Comparison of ENCODE assay signal across 1 cellular context in the genomic region with DNA sequence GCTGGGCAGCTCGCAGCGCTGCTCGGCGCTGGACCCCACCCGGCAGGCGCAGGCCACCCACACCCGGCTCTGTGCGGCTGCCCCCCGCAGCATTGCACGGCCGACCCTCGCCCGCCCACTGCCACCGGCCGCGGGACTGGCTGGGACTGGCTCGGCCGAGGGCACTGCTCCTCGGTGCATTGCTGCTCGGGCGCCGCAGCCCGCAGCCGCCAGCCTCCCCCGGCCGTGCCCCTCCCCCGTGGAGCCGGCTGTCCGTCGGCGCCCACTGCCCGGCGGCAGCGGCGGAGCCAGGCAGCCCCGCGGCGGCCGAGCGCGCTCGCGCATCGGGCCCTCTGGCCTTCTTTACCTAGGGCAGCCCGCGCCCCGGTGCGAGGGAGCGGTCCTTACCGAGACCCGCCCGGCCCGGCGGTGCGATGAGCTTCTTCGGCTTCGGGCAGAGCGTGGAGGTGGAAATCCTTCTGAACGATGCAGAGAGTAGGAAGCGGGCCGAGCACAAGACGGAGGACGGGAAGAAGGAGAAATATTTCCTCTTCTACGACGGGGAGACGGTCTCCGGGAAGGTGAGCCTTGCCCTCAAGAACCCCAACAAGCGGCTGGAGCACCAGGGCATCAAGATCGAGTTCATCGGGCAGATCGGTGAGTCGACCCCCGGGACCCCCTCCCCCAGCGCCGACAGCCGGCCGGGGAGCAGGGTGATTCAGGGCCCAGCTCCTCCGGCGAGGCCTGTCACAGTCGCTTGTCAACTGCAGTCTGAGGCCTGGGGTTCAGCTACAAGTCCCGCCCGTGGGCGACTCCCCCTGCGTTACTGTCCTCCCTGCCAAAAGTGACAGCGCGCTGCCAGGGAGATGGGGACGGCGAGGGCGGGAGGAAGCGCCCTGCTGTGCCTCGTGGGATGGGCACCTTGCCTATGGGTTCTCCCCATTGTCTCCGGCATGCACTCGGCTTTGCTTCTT.
A peak's percentile ranks its signal among the peaks of the same experiment; 100 is the strongest.
TF ChIP-seq lines count a peak whose summit lies in the region.

No MANE protein-coding gene starts in this region.

TF ChIP-seq in K562, 482 proteins besides CTCF, POLR2A, EP300 and RAD21 (continues in another document):
- TF ChIP-seq ATF1 (CRISPR knock-in tag; IDR thresholded peaks at IDR 0.05): no peak
- 0 out of 2 replicates have a peak, but pooled peaks have one; percentile 9 for TF ChIP-seq ATF1 (tag; IDR thresholded peaks at IDR 0.05)
- TF ChIP-seq, protein P1, sequence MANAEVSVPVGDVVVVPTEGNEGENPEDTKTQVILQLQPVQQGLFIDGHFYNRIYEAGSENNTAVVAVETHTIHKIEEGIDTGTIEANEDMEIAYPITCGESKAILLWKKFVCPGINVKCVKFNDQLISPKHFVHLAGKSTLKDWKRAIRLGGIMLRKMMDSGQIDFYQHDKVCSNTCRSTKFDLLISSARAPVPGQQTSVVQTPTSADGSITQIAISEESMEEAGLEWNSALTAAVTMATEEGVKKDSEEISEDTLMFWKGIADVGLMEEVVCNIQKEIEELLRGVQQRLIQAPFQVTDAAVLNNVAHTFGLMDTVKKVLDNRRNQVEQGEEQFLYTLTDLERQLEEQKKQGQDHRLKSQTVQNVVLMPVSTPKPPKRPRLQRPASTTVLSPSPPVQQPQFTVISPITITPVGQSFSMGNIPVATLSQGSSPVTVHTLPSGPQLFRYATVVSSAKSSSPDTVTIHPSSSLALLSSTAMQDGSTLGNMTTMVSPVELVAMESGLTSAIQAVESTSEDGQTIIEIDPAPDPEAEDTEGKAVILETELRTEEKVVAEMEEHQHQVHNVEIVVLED (CRISPR knock-in tag; IDR thresholded peaks at IDR 0.05): 0 out of 2 replicates have a peak, but pooled peaks have one; percentile 2
- 0 out of 2 replicates have a peak, but pooled peaks have one; percentile 12 for TF ChIP-seq BRD4 (IDR thresholded peaks at IDR 0.05)
- no peak for TF ChIP-seq SMARCB1 (IDR thresholded peaks at IDR 0.05; ENCODE audit: insufficient read length, low read depth)
- TF ChIP-seq DDX20 (tag; IDR thresholded peaks at IDR 0.05; ENCODE audit: low read depth): no peak
- TF ChIP-seq HNRNPUL1 (IDR thresholded peaks at IDR 0.05; ENCODE audit: low read length): no peak
- TF ChIP-seq, protein P2, sequence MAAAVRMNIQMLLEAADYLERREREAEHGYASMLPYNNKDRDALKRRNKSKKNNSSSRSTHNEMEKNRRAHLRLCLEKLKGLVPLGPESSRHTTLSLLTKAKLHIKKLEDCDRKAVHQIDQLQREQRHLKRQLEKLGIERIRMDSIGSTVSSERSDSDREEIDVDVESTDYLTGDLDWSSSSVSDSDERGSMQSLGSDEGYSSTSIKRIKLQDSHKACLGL (CRISPR knock-in tag; IDR thresholded peaks at IDR 0.05; ENCODE audit: borderline replicate concordance, poor library complexity, severe bottlenecking): no peak
- TF ChIP-seq ZC3H8 (IDR thresholded peaks at IDR 0.05): no peak
- TF ChIP-seq, protein P3, sequence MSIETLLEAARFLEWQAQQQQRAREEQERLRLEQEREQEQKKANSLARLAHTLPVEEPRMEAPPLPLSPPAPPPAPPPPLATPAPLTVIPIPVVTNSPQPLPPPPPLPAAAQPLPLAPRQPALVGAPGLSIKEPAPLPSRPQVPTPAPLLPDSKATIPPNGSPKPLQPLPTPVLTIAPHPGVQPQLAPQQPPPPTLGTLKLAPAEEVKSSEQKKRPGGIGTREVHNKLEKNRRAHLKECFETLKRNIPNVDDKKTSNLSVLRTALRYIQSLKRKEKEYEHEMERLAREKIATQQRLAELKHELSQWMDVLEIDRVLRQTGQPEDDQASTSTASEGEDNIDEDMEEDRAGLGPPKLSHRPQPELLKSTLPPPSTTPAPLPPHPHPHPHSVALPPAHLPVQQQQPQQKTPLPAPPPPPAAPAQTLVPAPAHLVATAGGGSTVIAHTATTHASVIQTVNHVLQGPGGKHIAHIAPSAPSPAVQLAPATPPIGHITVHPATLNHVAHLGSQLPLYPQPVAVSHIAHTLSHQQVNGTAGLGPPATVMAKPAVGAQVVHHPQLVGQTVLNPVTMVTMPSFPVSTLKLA (conservative IDR thresholded peaks at IDR 0.05): 0 out of 4 replicates have a peak, but pooled peaks of 1 of the 2 experiments have one; percentile 17
- TF ChIP-seq HDAC1 (IDR thresholded peaks at IDR 0.05): peak in 1 of 2 experiments; percentile 62; a peak in 1 of 4 replicates
- peak in 1 of 2 experiments; percentile 14; a peak in 2 of 4 replicates for TF ChIP-seq MAZ (CRISPR knock-in tag; conservative IDR thresholded peaks at IDR 0.05 in 1 of 2, IDR thresholded peaks at IDR 0.05 in 1 of 2)
- TF ChIP-seq, protein P4, sequence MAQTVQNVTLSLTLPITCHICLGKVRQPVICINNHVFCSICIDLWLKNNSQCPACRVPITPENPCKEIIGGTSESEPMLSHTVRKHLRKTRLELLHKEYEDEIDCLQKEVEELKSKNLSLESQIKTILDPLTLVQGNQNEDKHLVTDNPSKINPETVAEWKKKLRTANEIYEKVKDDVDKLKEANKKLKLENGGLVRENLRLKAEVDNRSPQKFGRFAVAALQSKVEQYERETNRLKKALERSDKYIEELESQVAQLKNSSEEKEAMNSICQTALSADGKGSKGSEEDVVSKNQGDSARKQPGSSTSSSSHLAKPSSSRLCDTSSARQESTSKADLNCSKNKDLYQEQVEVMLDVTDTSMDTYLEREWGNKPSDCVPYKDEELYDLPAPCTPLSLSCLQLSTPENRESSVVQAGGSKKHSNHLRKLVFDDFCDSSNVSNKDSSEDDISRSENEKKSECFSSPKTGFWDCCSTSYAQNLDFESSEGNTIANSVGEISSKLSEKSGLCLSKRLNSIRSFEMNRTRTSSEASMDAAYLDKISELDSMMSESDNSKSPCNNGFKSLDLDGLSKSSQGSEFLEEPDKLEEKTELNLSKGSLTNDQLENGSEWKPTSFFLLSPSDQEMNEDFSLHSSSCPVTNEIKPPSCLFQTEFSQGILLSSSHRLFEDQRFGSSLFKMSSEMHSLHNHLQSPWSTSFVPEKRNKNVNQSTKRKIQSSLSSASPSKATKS (CRISPR knock-in tag; IDR thresholded peaks at IDR 0.05): no peak
- TF ChIP-seq ZNF311 (CRISPR knock-in tag; IDR thresholded peaks at IDR 0.05): no peak
- peak; percentile 90 for TF ChIP-seq ZBTB7A (IDR thresholded peaks at IDR 0.05; ENCODE audit: borderline replicate concordance, control insufficient read depth, low read depth, low read length)
- TF ChIP-seq ZFP36 (IDR thresholded peaks at IDR 0.05; ENCODE audit: low read depth, low read length, partially characterized antibody): no peak
- TF ChIP-seq, protein P5, sequence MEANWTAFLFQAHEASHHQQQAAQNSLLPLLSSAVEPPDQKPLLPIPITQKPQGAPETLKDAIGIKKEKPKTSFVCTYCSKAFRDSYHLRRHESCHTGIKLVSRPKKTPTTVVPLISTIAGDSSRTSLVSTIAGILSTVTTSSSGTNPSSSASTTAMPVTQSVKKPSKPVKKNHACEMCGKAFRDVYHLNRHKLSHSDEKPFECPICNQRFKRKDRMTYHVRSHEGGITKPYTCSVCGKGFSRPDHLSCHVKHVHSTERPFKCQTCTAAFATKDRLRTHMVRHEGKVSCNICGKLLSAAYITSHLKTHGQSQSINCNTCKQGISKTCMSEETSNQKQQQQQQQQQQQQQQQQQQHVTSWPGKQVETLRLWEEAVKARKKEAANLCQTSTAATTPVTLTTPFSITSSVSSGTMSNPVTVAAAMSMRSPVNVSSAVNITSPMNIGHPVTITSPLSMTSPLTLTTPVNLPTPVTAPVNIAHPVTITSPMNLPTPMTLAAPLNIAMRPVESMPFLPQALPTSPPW (CRISPR knock-in tag; IDR thresholded peaks at IDR 0.05): peak; percentile 24; the same call in 1 of the 2 replicates
- no peak; the same call in 1 of the 2 replicates for TF ChIP-seq SMARCE1 (IDR thresholded peaks at IDR 0.05)
- peak; percentile 3 for TF ChIP-seq FIP1L1 (IDR thresholded peaks at IDR 0.05; ENCODE audit: low read depth, low read length, poor library complexity, severe bottlenecking)
- TF ChIP-seq LEF1 (IDR thresholded peaks at IDR 0.05): no peak
- TF ChIP-seq ETV6 (IDR thresholded peaks at IDR 0.05; ENCODE audit: borderline replicate concordance in 1 of 2, low read depth in 2 of 2, low read length in 1 of 2): no peak
- no peak for TF ChIP-seq ETV6 (CRISPR knock-in tag; IDR thresholded peaks at IDR 0.05; ENCODE audit: borderline replicate concordance)
- peak; percentile 68 for TF ChIP-seq CCNT2 (IDR thresholded peaks at IDR 0.05; ENCODE audit: borderline replicate concordance, extremely low read depth, insufficient read length, low read depth, low read length)
- no peak for TF ChIP-seq RFX7 (CRISPR knock-in tag; IDR thresholded peaks at IDR 0.05)
- TF ChIP-seq ZNF589 (CRISPR knock-in tag; IDR thresholded peaks at IDR 0.05; ENCODE audit: low read depth): no peak
- no peak for TF ChIP-seq SIRT6 (IDR thresholded peaks at IDR 0.05; ENCODE audit: low read depth, low read length)
- no peak for TF ChIP-seq GTF2E2 (tag; IDR thresholded peaks at IDR 0.05)
- TF ChIP-seq NEUROD1 (IDR thresholded peaks at IDR 0.05; ENCODE audit: borderline replicate concordance, low read depth, low read length, partially characterized antibody): no peak
- TF ChIP-seq, protein P6, sequence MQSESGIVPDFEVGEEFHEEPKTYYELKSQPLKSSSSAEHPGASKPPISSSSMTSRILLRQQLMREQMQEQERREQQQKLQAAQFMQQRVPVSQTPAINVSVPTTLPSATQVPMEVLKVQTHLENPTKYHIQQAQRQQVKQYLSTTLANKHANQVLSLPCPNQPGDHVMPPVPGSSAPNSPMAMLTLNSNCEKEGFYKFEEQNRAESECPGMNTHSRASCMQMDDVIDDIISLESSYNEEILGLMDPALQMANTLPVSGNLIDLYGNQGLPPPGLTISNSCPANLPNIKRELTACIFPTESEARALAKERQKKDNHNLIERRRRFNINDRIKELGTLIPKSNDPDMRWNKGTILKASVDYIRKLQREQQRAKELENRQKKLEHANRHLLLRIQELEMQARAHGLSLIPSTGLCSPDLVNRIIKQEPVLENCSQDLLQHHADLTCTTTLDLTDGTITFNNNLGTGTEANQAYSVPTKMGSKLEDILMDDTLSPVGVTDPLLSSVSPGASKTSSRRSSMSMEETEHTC (IDR thresholded peaks at IDR 0.05): no peak
- TF ChIP-seq, protein P7, sequence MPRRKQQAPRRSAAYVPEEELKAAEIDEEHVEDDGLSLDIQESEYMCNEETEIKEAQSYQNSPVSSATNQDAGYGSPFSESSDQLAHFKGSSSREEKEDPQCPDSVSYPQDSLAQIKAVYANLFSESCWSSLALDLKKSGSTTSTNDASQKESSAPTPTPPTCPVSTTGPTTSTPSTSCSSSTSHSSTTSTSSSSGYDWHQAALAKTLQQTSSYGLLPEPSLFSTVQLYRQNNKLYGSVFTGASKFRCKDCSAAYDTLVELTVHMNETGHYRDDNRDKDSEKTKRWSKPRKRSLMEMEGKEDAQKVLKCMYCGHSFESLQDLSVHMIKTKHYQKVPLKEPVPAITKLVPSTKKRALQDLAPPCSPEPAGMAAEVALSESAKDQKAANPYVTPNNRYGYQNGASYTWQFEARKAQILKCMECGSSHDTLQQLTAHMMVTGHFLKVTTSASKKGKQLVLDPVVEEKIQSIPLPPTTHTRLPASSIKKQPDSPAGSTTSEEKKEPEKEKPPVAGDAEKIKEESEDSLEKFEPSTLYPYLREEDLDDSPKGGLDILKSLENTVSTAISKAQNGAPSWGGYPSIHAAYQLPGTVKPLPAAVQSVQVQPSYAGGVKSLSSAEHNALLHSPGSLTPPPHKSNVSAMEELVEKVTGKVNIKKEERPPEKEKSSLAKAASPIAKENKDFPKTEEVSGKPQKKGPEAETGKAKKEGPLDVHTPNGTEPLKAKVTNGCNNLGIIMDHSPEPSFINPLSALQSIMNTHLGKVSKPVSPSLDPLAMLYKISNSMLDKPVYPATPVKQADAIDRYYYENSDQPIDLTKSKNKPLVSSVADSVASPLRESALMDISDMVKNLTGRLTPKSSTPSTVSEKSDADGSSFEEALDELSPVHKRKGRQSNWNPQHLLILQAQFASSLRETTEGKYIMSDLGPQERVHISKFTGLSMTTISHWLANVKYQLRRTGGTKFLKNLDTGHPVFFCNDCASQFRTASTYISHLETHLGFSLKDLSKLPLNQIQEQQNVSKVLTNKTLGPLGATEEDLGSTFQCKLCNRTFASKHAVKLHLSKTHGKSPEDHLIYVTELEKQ (CRISPR knock-in tag; IDR thresholded peaks at IDR 0.05): no peak
- no peak for TF ChIP-seq ETV1 (tag; conservative IDR thresholded peaks at IDR 0.05; ENCODE audit: low read depth)
- no peak for TF ChIP-seq SIN3A (IDR thresholded peaks at IDR 0.05; ENCODE audit: borderline replicate concordance in 2 of 2, control insufficient read depth in 1 of 2, low read depth in 2 of 2, low read length in 2 of 2)
- 0 out of 2 replicates have a peak, but pooled peaks have one; percentile 11 for TF ChIP-seq EGR1 (conservative IDR thresholded peaks at IDR 0.05)
- TF ChIP-seq HMG20A (CRISPR knock-in tag; conservative IDR thresholded peaks at IDR 0.05): no peak
- no peak for TF ChIP-seq SRSF1 (IDR thresholded peaks at IDR 0.05; ENCODE audit: low read depth, low read length)
- TF ChIP-seq ZC3H11A (IDR thresholded peaks at IDR 0.05; ENCODE audit: low read depth, low read length): no peak
- 0 out of 2 replicates have a peak, but pooled peaks have one; percentile 6 for TF ChIP-seq GTF2F1 (IDR thresholded peaks at IDR 0.05; ENCODE audit: low read depth, low read length)
- no peak for TF ChIP-seq PHF21A (IDR thresholded peaks at IDR 0.05; ENCODE audit: borderline replicate concordance, low read depth)
- no peak for TF ChIP-seq ZNF561 (CRISPR knock-in tag; conservative IDR thresholded peaks at IDR 0.05)
- TF ChIP-seq NFYB (IDR thresholded peaks at IDR 0.05; ENCODE audit: extremely low read depth, insufficient read length): no peak
